Comparison of ENCODE assay signal across 11 cellular contexts in the genomic region with DNA sequence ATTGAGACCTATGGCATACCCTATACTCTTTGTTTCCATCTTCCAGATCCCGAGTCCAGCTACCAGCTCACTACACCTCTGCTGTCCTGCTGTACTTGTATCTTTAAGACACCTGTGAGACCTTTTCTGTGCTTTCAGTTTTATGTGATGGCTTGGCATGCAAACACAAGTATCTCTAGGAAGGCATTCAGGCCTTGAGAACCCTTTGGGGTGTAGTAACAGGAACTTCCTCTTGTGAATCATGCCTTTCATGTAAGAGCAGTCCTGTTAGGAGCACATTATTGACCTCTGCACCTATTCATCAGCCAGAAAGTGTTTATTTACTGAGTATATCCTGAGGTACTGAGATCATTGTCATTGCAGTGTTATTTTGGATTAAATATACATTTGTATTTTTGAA.
DNase-seq lines count a peak whose midpoint lies in the region; ATAC-seq and TF ChIP-seq lines count a peak whose summit lies in the region.
"Had no signal": no experiment of that assay in that cellular context is flagged by ENCODE, and none has a peak within 500 bp of the region (broad histone marks: within the 10 kb centered on the region; RNA-seq: fewer than 3 reads in every experiment).

No MANE protein-coding gene starts in this region.

- no peaks in the 10 kb centered on the region for H3K27me3 Mint-ChIP-seq in memory B cell
- peaks cover 8% of the 10 kb centered on the region for H3K27me3 Mint-ChIP-seq in activated CD8-positive, alpha-beta T cell treated with anti-CD3 and anti-CD28 coated beads, Interleukin-2, amount 10 ng/mL, durations not matched to agents 7 days and 5 days (ENCODE audit: low read depth)

- 97% methylated on average over 1 of the region's 1 CpG for WGBS in suprapubic skin

- H3K4me3 Mint-ChIP-seq in memory B cell: peak overlapping the region; percentile 78
- H3K4me3 Mint-ChIP-seq in activated CD8-positive, alpha-beta T cell treated with anti-CD3 and anti-CD28 coated beads, Interleukin-2, amount 10 ng/mL, durations not matched to agents 7 days and 5 days: no peak overlapping the region
- H3K4me3 Mint-ChIP-seq: effector memory CD8-positive, alpha-beta T cell; neural progenitor cell had no signal

- POLR2A ChIA-PET in activated CD8-positive, alpha-beta T cell treated with anti-CD3 and anti-CD28 coated beads, Interleukin-2, amount 10 ng/mL, durations not matched to agents 7 days and 5 days (lab: Charles Lee): interaction anchor here (0.6 kb wide), 1 partner anchor 114 kb away, joined by 3 read pairs; no protein-coding TSS in a partner anchor

- no peak overlapping the region for H3K27ac ChIP-seq in suprapubic skin
- H3K27ac ChIP-seq: neural progenitor cell, thyroid gland had no signal

- H3K27me3 ChIP-seq in suprapubic skin: no peaks in the 10 kb centered on the region
- H3K27me3 ChIP-seq: neural progenitor cell, thyroid gland had no signal

- H3K36me3 Mint-ChIP-seq in memory B cell: no peaks in the 10 kb centered on the region
- H3K36me3 Mint-ChIP-seq in activated CD8-positive, alpha-beta T cell treated with anti-CD3 and anti-CD28 coated beads, Interleukin-2, amount 10 ng/mL, durations not matched to agents 7 days and 5 days (ENCODE audit: low read depth): no peaks in the 10 kb centered on the region
- H3K36me3 Mint-ChIP-seq: neural progenitor cell had no signal

- H3K4me1 ChIP-seq in suprapubic skin: no peaks in the 10 kb centered on the region
- H3K4me1 ChIP-seq: neural progenitor cell, thyroid gland had no signal

- H3K4me1 Mint-ChIP-seq in memory B cell: peaks cover 21% of the 10 kb centered on the region
- H3K4me1 Mint-ChIP-seq in activated CD8-positive, alpha-beta T cell treated with anti-CD3 and anti-CD28 coated beads, Interleukin-2, amount 10 ng/mL, durations not matched to agents 7 days and 5 days (ENCODE audit: low read depth): peaks cover 14% of the 10 kb centered on the region
- H3K4me1 Mint-ChIP-seq: neural progenitor cell had no signal

- TF ChIP-seq POLR2A in suprapubic skin (IDR thresholded peaks at IDR 0.05): no peak

- peak; percentile 46 for DNase-seq in LHCN-M2 (ENCODE audit: low read depth)
- DNase-seq in memory B cell (ENCODE audit: low spot score in 2 of 2): peak in 1 of 2 donors; percentile 37
- no peak for DNase-seq in suprapubic skin (ENCODE audit: low spot score in 2 of 2)
- DNase-seq in NCI-H69 (lab: John Stamatoyannopoulos, UW): no peak
- no peak for DNase-seq in activated CD4-positive, alpha-beta T cell treated with anti-CD3 and anti-CD28 coated beads for 48 hours
- no peak for DNase-seq in activated CD8-positive, alpha-beta T cell treated with anti-CD3 and anti-CD28 coated beads, Interleukin-2, amount 10 ng/mL, durations not matched to agents 7 days and 5 days
- DNase-seq: effector memory CD8-positive, alpha-beta T cell; thyroid gland had no signal

- H3K9me3 Mint-ChIP-seq in memory B cell: no peaks in the 10 kb centered on the region
- no peaks in the 10 kb centered on the region for H3K9me3 Mint-ChIP-seq in activated CD8-positive, alpha-beta T cell treated with anti-CD3 and anti-CD28 coated beads, Interleukin-2, amount 10 ng/mL, durations not matched to agents 7 days and 5 days (ENCODE audit: insufficient read depth)
- H3K9me3 Mint-ChIP-seq: neural progenitor cell had no signal

- no peak for TF ChIP-seq CTCF in suprapubic skin (IDR thresholded peaks at IDR 0.05)

- no peak overlapping the region for H3K4me3 ChIP-seq in suprapubic skin
- H3K4me3 ChIP-seq: neural progenitor cell, thyroid gland had no signal

- no peaks in the 10 kb centered on the region for H3K9me3 ChIP-seq in suprapubic skin
- H3K9me3 ChIP-seq: thyroid gland had no signal

- TF ChIP-seq EP300 in suprapubic skin (IDR thresholded peaks at IDR 0.05): no peak

- CTCF ChIA-PET in activated CD8-positive, alpha-beta T cell treated with anti-CD3 and anti-CD28 coated beads, Interleukin-2, amount 10 ng/mL, durations not matched to agents 7 days and 5 days (lab: Charles Lee): interaction anchor here (1.0 to 2.7 kb wide), 2 partner anchors 10 to 29 kb away, joined by 3 to 8 read pairs; no protein-coding TSS in a partner anchor

- H3K36me3 ChIP-seq in suprapubic skin: no peaks in the 10 kb centered on the region
- H3K36me3 ChIP-seq: neural progenitor cell, thyroid gland had no signal

- ATAC-seq in GM18868 (IDR thresholded peaks at IDR 0.05; ENCODE audit: unreplicated experiment): peak; percentile 66
- peak; percentile 67 for ATAC-seq in HG02610 (IDR thresholded peaks at IDR 0.05; ENCODE audit: unreplicated experiment)
- ATAC-seq in memory B cell (ENCODE audit: low read depth): peak; percentile 53
- no peak for ATAC-seq in activated CD8-positive, alpha-beta T cell treated with anti-CD3 and anti-CD28 coated beads, Interleukin-2, amount 10 ng/mL, durations not matched to agents 7 days and 5 days

- H3K27ac Mint-ChIP-seq in memory B cell: peak overlapping the region; percentile 95
- no peak overlapping the region for H3K27ac Mint-ChIP-seq in activated CD8-positive, alpha-beta T cell treated with anti-CD3 and anti-CD28 coated beads, Interleukin-2, amount 10 ng/mL, durations not matched to agents 7 days and 5 days
- H3K27ac Mint-ChIP-seq: effector memory CD8-positive, alpha-beta T cell; neural progenitor cell had no signal
